ENCODE assay signal across 1 cellular context in the genomic region with DNA sequence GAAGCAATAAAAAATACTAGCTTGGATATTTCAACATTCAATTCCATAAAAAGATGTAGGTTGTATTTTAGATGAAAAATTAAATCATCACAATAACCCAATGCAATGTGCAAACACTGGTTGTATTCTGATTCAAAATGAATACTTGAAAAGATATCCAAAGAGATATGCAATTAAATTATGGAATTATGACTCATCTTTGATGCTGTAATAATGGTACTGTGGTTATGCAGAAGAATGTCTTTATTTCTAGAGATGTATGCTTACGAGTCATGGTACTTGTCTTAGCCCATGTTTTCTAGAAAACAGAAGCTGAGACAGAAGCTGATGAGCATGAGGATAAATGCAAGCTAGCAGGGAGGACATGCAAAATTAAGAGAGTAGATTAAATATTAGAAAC.
TF ChIP-seq lines count a peak whose summit lies in the region.

No MANE protein-coding gene starts in this region.

TF ChIP-seq in IMR-90, 13 proteins besides CTCF, POLR2A, EP300 and RAD21 (continued from another document):
- TF ChIP-seq MAFK (IDR thresholded peaks at IDR 0.05; ENCODE audit: low read depth, low read length): no peak
- no peak for TF ChIP-seq SMC3 (IDR thresholded peaks at IDR 0.05; ENCODE audit: low read depth, low read length)
- TF ChIP-seq, protein P1, sequence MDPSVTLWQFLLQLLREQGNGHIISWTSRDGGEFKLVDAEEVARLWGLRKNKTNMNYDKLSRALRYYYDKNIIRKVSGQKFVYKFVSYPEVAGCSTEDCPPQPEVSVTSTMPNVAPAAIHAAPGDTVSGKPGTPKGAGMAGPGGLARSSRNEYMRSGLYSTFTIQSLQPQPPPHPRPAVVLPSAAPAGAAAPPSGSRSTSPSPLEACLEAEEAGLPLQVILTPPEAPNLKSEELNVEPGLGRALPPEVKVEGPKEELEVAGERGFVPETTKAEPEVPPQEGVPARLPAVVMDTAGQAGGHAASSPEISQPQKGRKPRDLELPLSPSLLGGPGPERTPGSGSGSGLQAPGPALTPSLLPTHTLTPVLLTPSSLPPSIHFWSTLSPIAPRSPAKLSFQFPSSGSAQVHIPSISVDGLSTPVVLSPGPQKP (IDR thresholded peaks at IDR 0.05; ENCODE audit: borderline replicate concordance, low read depth, low read length): no peak
- no peak for TF ChIP-seq CEBPB (IDR thresholded peaks at IDR 0.05; ENCODE audit: low read depth, low read length)
- no peak for TF ChIP-seq NFE2L2 (IDR thresholded peaks at IDR 0.05; ENCODE audit: low read depth, low read length)
- TF ChIP-seq RFX5 (IDR thresholded peaks at IDR 0.05; ENCODE audit: low read depth, low read length): no peak
- no peak for TF ChIP-seq RCOR1 (IDR thresholded peaks at IDR 0.05; ENCODE audit: insufficient replicate concordance, low read length)
- no peak for TF ChIP-seq MXI1 (IDR thresholded peaks at IDR 0.05; ENCODE audit: borderline replicate concordance, low read depth, low read length)
